In genomic region chr13:50283017-50283416, GRCh38 we compare ENCODE assay signal across 1 cellular context.
A peak's percentile ranks its signal among the peaks of the same experiment; 100 is the strongest.
TF ChIP-seq lines count a peak whose summit lies in the region.

No MANE protein-coding gene starts in this region.

TF ChIP-seq in HepG2, 621 proteins besides CTCF, POLR2A, EP300 and RAD21 (continued from another document and continues in another):
- TF ChIP-seq AHDC1 (CRISPR knock-in tag; IDR thresholded peaks at IDR 0.05; ENCODE audit: borderline replicate concordance) (peak; percentile 75; the same call in 1 of the 2 replicates), SATB2 (CRISPR knock-in tag; IDR thresholded peaks at IDR 0.05) (no peak), SAP130 (CRISPR knock-in tag; IDR thresholded peaks at IDR 0.05; ENCODE audit: low read depth) (peak; percentile 63), HMG20A (CRISPR knock-in tag; IDR thresholded peaks at IDR 0.05; ENCODE audit: borderline replicate concordance) (peak; percentile 86), POGK (CRISPR knock-in tag; conservative IDR thresholded peaks at IDR 0.05) (0 out of 2 replicates have a peak, but pooled peaks have one; percentile 25), HBP1 (CRISPR knock-in tag; IDR thresholded peaks at IDR 0.05; ENCODE audit: low read depth) (no peak), NFAT5 (CRISPR knock-in tag; IDR thresholded peaks at IDR 0.05) (no peak), HNRNPLL (IDR thresholded peaks at IDR 0.05; ENCODE audit: low read depth, low read length, poor library complexity, severe bottlenecking) (no peak), ZBTB34 (CRISPR knock-in tag; IDR thresholded peaks at IDR 0.05) (no peak), PCBP1 (IDR thresholded peaks at IDR 0.05; ENCODE audit: borderline replicate concordance, low read depth, low read length) (no peak), ZNF441 (CRISPR knock-in tag; IDR thresholded peaks at IDR 0.05; ENCODE audit: borderline replicate concordance) (no peak), SP2 (CRISPR knock-in tag; IDR thresholded peaks at IDR 0.05) (no peak), ZNF646 (CRISPR knock-in tag; IDR thresholded peaks at IDR 0.05) (no peak), GATAD2A (CRISPR knock-in tag; IDR thresholded peaks at IDR 0.05) (peak; percentile 95), RXRB (CRISPR knock-in tag; IDR thresholded peaks at IDR 0.05; ENCODE audit: borderline replicate concordance) (peak; percentile 83), IRF1 (CRISPR knock-in tag; IDR thresholded peaks at IDR 0.05; ENCODE audit: low read depth) (no peak), MLLT10 (CRISPR knock-in tag; IDR thresholded peaks at IDR 0.05) (no peak), ZBTB38 (CRISPR knock-in tag; IDR thresholded peaks at IDR 0.05) (no peak), NR2F1 (CRISPR knock-in tag; IDR thresholded peaks at IDR 0.05) (peak in 1 of 2 experiments; percentile 19; a peak in 2 of 4 replicates), RARA (CRISPR knock-in tag; IDR thresholded peaks at IDR 0.05) (peak; percentile 64), KDM5B (CRISPR knock-in tag; IDR thresholded peaks at IDR 0.05; ENCODE audit: borderline replicate concordance) (no peak), NR2C2 (CRISPR knock-in tag; IDR thresholded peaks at IDR 0.05; ENCODE audit: borderline replicate concordance) (peak; percentile 20; the same call in 1 of the 2 replicates), CENPT (CRISPR knock-in tag; IDR thresholded peaks at IDR 0.05; ENCODE audit: low read depth) (no peak), MBD4 (IDR thresholded peaks at IDR 0.05; ENCODE audit: borderline replicate concordance, low read length) (no peak), MIXL1 (CRISPR knock-in tag; IDR thresholded peaks at IDR 0.05) (peak; percentile 44; the same call in 1 of the 2 replicates), PATZ1 (CRISPR knock-in tag; IDR thresholded peaks at IDR 0.05) (peak; percentile 52; the same call in 1 of the 2 replicates), ELF4 (CRISPR knock-in tag; IDR thresholded peaks at IDR 0.05; ENCODE audit: borderline replicate concordance) (0 out of 2 replicates have a peak, but pooled peaks have one; percentile 36), FOSL2 (CRISPR knock-in tag; IDR thresholded peaks at IDR 0.05) (peak; percentile 38; the same call in 1 of the 2 replicates)
